ENCODE assay signal across 1 cellular context in the genomic region with DNA sequence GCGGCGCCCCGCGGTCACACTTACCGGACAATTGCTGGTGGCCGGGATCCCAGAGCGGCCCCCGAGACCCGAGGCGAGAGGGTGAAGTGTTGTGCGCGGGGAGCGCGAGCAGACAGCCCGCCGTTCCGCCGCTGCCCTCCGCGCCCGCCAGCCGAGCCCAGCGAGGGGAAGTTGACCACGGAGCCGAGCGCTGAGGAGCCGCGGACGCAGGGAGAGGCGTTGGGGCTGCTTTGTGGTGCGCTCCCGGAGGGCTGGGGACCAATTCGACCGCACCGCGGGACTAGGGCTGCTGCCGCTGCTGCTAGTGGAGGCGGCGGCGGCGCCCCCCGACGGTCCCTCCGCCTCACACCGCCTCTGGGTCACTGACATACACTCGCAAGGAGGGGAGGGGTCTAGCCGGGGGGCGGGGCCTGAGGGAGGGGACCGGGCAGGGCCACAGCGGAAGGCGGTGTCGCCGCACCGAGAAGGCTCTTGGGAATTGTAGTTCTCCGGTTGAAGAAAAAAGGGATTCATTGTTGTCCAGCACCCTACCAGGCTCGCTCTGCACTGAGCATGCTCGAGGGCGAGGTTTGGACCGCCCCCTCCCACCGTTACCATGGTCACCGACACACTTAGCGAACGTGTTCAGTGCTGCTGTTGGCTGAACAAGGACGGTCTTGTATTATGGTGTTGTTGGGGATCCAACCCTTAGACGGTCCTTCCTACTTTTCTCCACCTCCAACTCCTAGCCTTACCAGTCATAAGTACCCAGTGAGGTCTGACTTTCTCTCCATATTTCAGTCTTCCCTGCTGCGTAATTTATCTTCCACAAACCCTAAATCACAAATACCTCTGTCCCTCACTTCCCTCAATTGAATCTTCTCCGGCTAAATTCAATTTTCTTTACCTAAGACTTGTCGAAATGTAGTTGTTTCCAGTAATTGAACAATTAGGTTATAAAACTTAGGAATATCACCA.
TF ChIP-seq lines count a peak whose summit lies in the region.

A gene with protein sequence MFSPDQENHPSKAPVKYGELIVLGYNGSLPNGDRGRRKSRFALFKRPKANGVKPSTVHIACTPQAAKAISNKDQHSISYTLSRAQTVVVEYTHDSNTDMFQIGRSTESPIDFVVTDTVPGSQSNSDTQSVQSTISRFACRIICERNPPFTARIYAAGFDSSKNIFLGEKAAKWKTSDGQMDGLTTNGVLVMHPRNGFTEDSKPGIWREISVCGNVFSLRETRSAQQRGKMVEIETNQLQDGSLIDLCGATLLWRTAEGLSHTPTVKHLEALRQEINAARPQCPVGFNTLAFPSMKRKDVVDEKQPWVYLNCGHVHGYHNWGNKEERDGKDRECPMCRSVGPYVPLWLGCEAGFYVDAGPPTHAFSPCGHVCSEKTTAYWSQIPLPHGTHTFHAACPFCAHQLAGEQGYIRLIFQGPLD (minus strand): TSS at position 364 of the 957 bp plus-strand sequence. CDS start 36,110 bp downstream, outside the sequence.

TF ChIP-seq in WTC11, 78 proteins besides CTCF, POLR2A, EP300 and RAD21 (continued from another document):
- TF ChIP-seq, protein P1, sequence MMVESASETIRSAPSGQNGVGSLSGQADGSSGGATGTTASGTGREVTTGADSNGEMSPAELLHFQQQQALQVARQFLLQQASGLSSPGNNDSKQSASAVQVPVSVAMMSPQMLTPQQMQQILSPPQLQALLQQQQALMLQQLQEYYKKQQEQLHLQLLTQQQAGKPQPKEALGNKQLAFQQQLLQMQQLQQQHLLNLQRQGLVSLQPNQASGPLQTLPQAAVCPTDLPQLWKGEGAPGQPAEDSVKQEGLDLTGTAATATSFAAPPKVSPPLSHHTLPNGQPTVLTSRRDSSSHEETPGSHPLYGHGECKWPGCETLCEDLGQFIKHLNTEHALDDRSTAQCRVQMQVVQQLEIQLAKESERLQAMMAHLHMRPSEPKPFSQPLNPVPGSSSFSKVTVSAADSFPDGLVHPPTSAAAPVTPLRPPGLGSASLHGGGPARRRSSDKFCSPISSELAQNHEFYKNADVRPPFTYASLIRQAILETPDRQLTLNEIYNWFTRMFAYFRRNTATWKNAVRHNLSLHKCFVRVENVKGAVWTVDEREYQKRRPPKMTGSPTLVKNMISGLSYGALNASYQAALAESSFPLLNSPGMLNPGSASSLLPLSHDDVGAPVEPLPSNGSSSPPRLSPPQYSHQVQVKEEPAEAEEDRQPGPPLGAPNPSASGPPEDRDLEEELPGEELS (CRISPR knock-in tag; IDR thresholded peaks at IDR 0.05), result peak; percentile 87
- TF ChIP-seq, protein P2, sequence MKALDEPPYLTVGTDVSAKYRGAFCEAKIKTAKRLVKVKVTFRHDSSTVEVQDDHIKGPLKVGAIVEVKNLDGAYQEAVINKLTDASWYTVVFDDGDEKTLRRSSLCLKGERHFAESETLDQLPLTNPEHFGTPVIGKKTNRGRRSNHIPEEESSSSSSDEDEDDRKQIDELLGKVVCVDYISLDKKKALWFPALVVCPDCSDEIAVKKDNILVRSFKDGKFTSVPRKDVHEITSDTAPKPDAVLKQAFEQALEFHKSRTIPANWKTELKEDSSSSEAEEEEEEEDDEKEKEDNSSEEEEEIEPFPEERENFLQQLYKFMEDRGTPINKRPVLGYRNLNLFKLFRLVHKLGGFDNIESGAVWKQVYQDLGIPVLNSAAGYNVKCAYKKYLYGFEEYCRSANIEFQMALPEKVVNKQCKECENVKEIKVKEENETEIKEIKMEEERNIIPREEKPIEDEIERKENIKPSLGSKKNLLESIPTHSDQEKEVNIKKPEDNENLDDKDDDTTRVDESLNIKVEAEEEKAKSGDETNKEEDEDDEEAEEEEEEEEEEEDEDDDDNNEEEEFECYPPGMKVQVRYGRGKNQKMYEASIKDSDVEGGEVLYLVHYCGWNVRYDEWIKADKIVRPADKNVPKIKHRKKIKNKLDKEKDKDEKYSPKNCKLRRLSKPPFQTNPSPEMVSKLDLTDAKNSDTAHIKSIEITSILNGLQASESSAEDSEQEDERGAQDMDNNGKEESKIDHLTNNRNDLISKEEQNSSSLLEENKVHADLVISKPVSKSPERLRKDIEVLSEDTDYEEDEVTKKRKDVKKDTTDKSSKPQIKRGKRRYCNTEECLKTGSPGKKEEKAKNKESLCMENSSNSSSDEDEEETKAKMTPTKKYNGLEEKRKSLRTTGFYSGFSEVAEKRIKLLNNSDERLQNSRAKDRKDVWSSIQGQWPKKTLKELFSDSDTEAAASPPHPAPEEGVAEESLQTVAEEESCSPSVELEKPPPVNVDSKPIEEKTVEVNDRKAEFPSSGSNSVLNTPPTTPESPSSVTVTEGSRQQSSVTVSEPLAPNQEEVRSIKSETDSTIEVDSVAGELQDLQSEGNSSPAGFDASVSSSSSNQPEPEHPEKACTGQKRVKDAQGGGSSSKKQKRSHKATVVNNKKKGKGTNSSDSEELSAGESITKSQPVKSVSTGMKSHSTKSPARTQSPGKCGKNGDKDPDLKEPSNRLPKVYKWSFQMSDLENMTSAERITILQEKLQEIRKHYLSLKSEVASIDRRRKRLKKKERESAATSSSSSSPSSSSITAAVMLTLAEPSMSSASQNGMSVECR (CRISPR knock-in tag; IDR thresholded peaks at IDR 0.05; ENCODE audit: borderline replicate concordance), result peak; percentile 64; the same call in 1 of the 2 replicates
- TF ChIP-seq, protein P3, sequence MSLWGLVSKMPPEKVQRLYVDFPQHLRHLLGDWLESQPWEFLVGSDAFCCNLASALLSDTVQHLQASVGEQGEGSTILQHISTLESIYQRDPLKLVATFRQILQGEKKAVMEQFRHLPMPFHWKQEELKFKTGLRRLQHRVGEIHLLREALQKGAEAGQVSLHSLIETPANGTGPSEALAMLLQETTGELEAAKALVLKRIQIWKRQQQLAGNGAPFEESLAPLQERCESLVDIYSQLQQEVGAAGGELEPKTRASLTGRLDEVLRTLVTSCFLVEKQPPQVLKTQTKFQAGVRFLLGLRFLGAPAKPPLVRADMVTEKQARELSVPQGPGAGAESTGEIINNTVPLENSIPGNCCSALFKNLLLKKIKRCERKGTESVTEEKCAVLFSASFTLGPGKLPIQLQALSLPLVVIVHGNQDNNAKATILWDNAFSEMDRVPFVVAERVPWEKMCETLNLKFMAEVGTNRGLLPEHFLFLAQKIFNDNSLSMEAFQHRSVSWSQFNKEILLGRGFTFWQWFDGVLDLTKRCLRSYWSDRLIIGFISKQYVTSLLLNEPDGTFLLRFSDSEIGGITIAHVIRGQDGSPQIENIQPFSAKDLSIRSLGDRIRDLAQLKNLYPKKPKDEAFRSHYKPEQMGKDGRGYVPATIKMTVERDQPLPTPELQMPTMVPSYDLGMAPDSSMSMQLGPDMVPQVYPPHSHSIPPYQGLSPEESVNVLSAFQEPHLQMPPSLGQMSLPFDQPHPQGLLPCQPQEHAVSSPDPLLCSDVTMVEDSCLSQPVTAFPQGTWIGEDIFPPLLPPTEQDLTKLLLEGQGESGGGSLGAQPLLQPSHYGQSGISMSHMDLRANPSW (CRISPR knock-in tag; conservative IDR thresholded peaks at IDR 0.05; ENCODE audit: low read depth), result no peak
- TF ChIP-seq ZNF671 (CRISPR knock-in tag; IDR thresholded peaks at IDR 0.05) (no peak), ETV6 (CRISPR knock-in tag; IDR thresholded peaks at IDR 0.05) (peak; percentile 71; the same call in 1 of the 2 replicates), JUN (CRISPR knock-in tag; IDR thresholded peaks at IDR 0.05) (peak; percentile 82; the same call in 1 of the 2 replicates), GABPB1 (CRISPR knock-in tag; IDR thresholded peaks at IDR 0.05) (peak; percentile 52), ZBTB21 (CRISPR knock-in tag; IDR thresholded peaks at IDR 0.05; ENCODE audit: borderline replicate concordance) (0 out of 2 replicates have a peak, but pooled peaks have one; percentile 24), ATF1 (CRISPR knock-in tag; IDR thresholded peaks at IDR 0.05) (0 out of 2 replicates have a peak, but pooled peaks have one; percentile 30), TEAD1 (CRISPR knock-in tag; IDR thresholded peaks at IDR 0.05) (peak; percentile 80; the same call in 1 of the 2 replicates), ZNF219 (CRISPR knock-in tag; IDR thresholded peaks at IDR 0.05; ENCODE audit: borderline replicate concordance) (no peak), ZNF416 (CRISPR knock-in tag; IDR thresholded peaks at IDR 0.05) (no peak)
- TF ChIP-seq, protein P4, sequence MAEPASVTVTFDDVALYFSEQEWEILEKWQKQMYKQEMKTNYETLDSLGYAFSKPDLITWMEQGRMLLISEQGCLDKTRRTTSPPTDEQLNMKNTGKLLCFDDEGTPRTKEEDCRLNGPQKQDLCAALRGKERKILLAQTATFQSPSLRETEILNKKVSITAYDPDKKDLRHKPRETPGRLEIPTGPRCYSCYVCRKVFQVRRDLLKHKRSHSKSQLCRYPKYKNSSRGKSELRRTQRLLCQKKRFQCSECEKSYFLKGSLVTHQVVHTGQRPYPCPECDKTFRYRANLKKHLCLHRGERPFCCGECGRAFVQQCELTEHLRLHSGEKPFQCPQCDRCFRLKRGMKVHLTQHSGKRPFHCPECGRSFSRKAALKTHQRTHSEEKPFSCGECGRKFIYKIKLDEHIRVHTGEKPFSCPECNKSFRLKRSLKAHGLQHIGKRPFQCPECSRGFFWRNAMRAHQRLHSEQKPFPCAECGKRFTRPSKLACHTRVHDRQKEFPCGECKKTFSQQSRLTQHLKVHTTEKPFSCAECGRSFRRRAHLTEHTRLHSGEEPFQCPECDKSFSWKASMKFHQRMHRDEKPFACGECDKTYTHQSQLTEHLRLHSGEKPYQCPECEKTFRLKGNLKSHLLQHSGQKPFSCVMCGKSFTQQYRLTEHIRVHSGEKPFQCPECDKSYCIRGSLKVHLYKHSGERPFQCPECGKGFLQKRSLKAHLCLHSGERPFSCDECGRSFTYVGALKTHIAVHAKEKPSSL (CRISPR knock-in tag; conservative IDR thresholded peaks at IDR 0.05), result no peak
- TF ChIP-seq, protein P5, sequence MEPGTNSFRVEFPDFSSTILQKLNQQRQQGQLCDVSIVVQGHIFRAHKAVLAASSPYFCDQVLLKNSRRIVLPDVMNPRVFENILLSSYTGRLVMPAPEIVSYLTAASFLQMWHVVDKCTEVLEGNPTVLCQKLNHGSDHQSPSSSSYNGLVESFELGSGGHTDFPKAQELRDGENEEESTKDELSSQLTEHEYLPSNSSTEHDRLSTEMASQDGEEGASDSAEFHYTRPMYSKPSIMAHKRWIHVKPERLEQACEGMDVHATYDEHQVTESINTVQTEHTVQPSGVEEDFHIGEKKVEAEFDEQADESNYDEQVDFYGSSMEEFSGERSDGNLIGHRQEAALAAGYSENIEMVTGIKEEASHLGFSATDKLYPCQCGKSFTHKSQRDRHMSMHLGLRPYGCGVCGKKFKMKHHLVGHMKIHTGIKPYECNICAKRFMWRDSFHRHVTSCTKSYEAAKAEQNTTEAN (CRISPR knock-in tag; IDR thresholded peaks at IDR 0.05), result no peak
- TF ChIP-seq, protein P6, sequence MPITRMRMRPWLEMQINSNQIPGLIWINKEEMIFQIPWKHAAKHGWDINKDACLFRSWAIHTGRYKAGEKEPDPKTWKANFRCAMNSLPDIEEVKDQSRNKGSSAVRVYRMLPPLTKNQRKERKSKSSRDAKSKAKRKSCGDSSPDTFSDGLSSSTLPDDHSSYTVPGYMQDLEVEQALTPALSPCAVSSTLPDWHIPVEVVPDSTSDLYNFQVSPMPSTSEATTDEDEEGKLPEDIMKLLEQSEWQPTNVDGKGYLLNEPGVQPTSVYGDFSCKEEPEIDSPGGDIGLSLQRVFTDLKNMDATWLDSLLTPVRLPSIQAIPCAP (CRISPR knock-in tag; IDR thresholded peaks at IDR 0.05), result peak; percentile 72; the same call in 1 of the 2 replicates
- TF ChIP-seq, protein P7, sequence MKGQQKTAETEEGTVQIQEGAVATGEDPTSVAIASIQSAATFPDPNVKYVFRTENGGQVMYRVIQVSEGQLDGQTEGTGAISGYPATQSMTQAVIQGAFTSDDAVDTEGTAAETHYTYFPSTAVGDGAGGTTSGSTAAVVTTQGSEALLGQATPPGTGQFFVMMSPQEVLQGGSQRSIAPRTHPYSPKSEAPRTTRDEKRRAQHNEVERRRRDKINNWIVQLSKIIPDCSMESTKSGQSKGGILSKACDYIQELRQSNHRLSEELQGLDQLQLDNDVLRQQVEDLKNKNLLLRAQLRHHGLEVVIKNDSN (CRISPR knock-in tag; IDR thresholded peaks at IDR 0.05), result 0 out of 2 replicates have a peak, but pooled peaks have one; percentile 35
